Comparison of ENCODE assay signal across 21 cellular contexts in the genomic region with DNA sequence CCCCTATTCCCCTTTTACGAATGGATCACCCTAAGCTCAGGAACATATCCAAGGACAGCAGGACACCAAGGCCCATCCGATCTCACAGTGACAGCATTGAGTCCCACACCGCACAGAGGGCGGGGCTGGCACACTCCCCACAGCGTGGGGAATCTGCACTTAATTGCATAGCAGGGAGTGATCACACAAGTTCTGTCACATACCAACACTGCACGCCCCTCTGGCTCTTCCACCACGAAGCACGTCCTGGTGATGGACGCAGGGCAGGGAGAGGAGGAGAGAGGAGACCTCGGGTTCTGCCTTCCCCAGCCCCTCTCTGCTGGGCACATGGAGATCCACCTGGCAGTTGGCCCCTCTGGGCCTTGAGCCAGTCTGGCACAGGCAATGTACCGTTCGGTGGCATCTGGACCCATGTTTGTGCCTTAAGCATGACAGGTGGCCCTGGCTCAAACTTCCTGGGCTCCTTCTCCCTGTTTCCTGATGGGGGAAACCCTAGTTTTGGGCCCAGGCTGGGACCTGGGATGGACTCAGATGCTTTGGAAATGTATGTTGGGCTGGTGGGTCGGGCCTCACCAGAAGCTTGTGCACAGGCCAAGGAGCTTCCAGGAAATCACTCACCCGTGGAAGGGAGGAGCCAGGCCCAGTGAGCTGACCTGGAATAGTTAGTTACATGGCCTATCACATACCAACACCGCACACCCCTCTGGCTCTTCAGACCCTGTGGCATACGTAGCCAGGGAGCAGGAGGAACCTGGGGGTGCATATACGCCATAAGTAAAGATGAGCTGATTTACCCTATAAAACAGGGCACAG.
"Had no signal": no experiment of that assay in that cellular context is flagged by ENCODE, and none has a peak within 500 bp of the region (broad histone marks: within the 10 kb centered on the region; RNA-seq: fewer than 3 reads in every experiment).

No MANE protein-coding gene starts in this region.

- ATAC-seq: effector memory CD8-positive, alpha-beta T cell; heart left ventricle; mucosa of descending colon had no signal

- H3K4me1 ChIP-seq: heart left ventricle, left ventricle myocardium inferior, suprapubic skin, tibial nerve had no signal

- H3K27ac ChIP-seq: brain microvascular endothelial cell, heart left ventricle, left ventricle myocardium inferior, neutrophil, suprapubic skin, tibial nerve, VCaP had no signal

- H3K4me3 ChIP-seq: heart left ventricle, left ventricle myocardium inferior, mucosa of descending colon, suprapubic skin, tibial nerve had no signal

- H3K9me3 ChIP-seq: neutrophil, suprapubic skin had no signal

- H3K36me3 ChIP-seq: brain microvascular endothelial cell, heart left ventricle, left ventricle myocardium inferior, neutrophil, suprapubic skin, tibial nerve had no signal

- H3K27me3 ChIP-seq: brain microvascular endothelial cell, heart left ventricle, neutrophil, tibial nerve had no signal

- DNase-seq: activated CD4-positive, alpha-beta T cell treated with anti-CD3 and anti-CD28 coated beads for 4 hours; activated CD4-positive, alpha-beta T cell treated with anti-CD3 and anti-CD28 coated beads, Interleukin-2, amount 50 U/mL, for 4 hours; activated CD8-positive, alpha-beta memory T cell treated with anti-CD3 and anti-CD28 coated beads for 24 hours; activated gamma-delta T cell; activated naive CD4-positive, alpha-beta T cell treated with anti-CD3 and anti-CD28 coated beads, Interleukin-2, amount 10 ng/mL, durations not matched to agents 7 days and 5 days; amniotic stem cell; brain microvascular endothelial cell; cortex of kidney; effector memory CD8-positive, alpha-beta T cell; foreskin fibroblast; heart left ventricle; left ventricle myocardium inferior; mucosa of descending colon; retina; stimulated activated CD4-positive, alpha-beta T cell treated with anti-CD3 and anti-CD28 coated beads, Interleukin-15, amount 100 ng/mL, for 24 hours; stimulated activated CD4-positive, alpha-beta T cell treated with anti-CD3 and anti-CD28 coated beads, Interleukin-2, amount 100 ng/mL, for 24 hours; stimulated activated naive CD4-positive, alpha-beta T cell had no signal
